8 cellular contexts compared by ENCODE assay signal in the genomic region with DNA sequence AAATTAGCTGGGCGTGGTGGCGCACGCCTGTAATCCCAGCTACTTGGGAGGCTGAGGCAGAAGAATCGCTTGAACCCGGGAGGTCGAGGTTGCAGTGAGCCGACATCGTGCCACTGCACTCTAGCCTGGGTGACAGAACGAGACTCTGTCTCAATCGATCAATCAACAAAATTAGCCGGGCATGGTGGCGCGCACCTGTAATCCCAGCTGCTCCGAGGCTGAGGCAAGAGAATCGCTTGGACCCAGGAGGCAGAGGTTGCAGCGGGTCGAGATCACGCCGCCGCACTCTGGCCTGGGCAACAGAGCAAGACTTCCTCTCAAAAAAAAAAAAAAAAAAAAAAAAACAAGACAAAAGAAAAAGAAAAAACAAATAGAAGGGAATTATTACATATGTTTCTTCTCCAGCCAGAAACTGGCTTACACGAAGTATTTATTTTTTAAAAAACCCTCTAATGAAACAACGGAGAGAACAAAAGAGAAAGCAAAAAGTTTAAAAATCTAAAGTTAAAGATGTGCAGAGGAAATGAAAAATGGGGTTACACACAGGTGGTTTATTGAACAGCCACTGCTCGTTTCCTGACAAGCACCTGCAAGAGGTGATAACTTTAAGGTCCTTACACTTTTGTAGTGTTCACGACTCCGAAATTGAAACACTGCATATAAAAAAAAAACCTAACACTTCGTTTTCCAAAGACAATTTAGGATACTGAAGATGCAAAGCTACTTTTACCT. TPM values are rescaled to one million over a fixed set of nuclear protein-coding genes. Genes with fewer than 3 reads are reported as not detected.
DNase-seq lines count a peak whose midpoint lies in the region; ATAC-seq lines count a peak whose summit lies in the region.

No MANE protein-coding gene starts in this region.

- H3K4me3 ChIP-seq in iPS-11a (ENCODE audit: low read depth, low read length), result peak overlapping the region; percentile 72

- ATAC-seq in activated CD8-positive, alpha-beta memory T cell treated with anti-CD3 and anti-CD28 coated beads, Interleukin-2, amount 10 ng/mL, durations not matched to agents 7 days and 5 days, result no peak
- no peak for ATAC-seq in activated T-cell treated with anti-CD3 and anti-CD28 coated beads, Interleukin-2, amount 50 U/mL, for 72 hours (replicated peaks in 1 of 2)
- ATAC-seq in stimulated activated naive CD8-positive, alpha-beta T cell treated with anti-CD3 and anti-CD28 coated beads, Interleukin-15, Interleukin-2, amounts not matched to agents 100 U/mL and 50 U/mL, for 24 hours, result no peak
- ATAC-seq in GM18868 (IDR thresholded peaks at IDR 0.05; ENCODE audit: unreplicated experiment), result no peak

- DNase-seq in activated CD8-positive, alpha-beta memory T cell treated with anti-CD3 and anti-CD28 coated beads, Interleukin-2, amount 10 ng/mL, durations not matched to agents 7 days and 5 days, result peak; percentile 66
- DNase-seq in activated CD8-positive, alpha-beta memory T cell treated with anti-CD3 and anti-CD28 coated beads for 24 hours, result no peak
- DNase-seq in activated T-cell treated with anti-CD3 and anti-CD28 coated beads, Interleukin-2, amount 50 U/mL, for 72 hours, result peak; percentile 28 to 33
- peak; percentile 44 for DNase-seq in stimulated activated naive CD8-positive, alpha-beta T cell treated with anti-CD3 and anti-CD28 coated beads, Interleukin-15, Interleukin-2, amounts not matched to agents 100 U/mL and 50 U/mL, for 24 hours
- DNase-seq in DMS53 treated with DMSO at 0.1 percent for 48 hours (lab: John Stamatoyannopoulos, UW; ENCODE audit: unreplicated experiment) (no peak), NCI-H69 (lab: John Stamatoyannopoulos, UW) (no peak)

- H3K27ac Mint-ChIP-seq in activated CD8-positive, alpha-beta memory T cell treated with anti-CD3 and anti-CD28 coated beads, Interleukin-2, amount 10 ng/mL, durations not matched to agents 7 days and 5 days, result peak overlapping the region; percentile 92
- H3K27ac Mint-ChIP-seq in activated T-cell treated with anti-CD3 and anti-CD28 coated beads, Interleukin-2, amount 50 U/mL, for 72 hours, result peak overlapping the region; percentile 97

- peaks cover 29% of the 10 kb centered on the region for H3K36me3 Mint-ChIP-seq in activated CD8-positive, alpha-beta memory T cell treated with anti-CD3 and anti-CD28 coated beads, Interleukin-2, amount 10 ng/mL, durations not matched to agents 7 days and 5 days
- H3K36me3 Mint-ChIP-seq in activated T-cell treated with anti-CD3 and anti-CD28 coated beads, Interleukin-2, amount 50 U/mL, for 72 hours (ENCODE audit: insufficient read depth in 2 of 2), result peaks cover 6 to 15% of the 10 kb centered on the region in 2 donors

- H3K27me3 Mint-ChIP-seq in activated CD8-positive, alpha-beta memory T cell treated with anti-CD3 and anti-CD28 coated beads, Interleukin-2, amount 10 ng/mL, durations not matched to agents 7 days and 5 days, result no peaks in the 10 kb centered on the region
- H3K27me3 Mint-ChIP-seq in activated T-cell treated with anti-CD3 and anti-CD28 coated beads, Interleukin-2, amount 50 U/mL, for 72 hours (ENCODE audit: low read depth), result no peaks in the 10 kb centered on the region

- H3K4me3 Mint-ChIP-seq in activated CD8-positive, alpha-beta memory T cell treated with anti-CD3 and anti-CD28 coated beads, Interleukin-2, amount 10 ng/mL, durations not matched to agents 7 days and 5 days, result peak overlapping the region; percentile 79
- peak overlapping the region; percentile 80 to 96 for H3K4me3 Mint-ChIP-seq in activated T-cell treated with anti-CD3 and anti-CD28 coated beads, Interleukin-2, amount 50 U/mL, for 72 hours

- H3K9me3 Mint-ChIP-seq in activated CD8-positive, alpha-beta memory T cell treated with anti-CD3 and anti-CD28 coated beads, Interleukin-2, amount 10 ng/mL, durations not matched to agents 7 days and 5 days (ENCODE audit: low read depth), result no peaks in the 10 kb centered on the region
- no peaks in the 10 kb centered on the region for H3K9me3 Mint-ChIP-seq in activated T-cell treated with anti-CD3 and anti-CD28 coated beads, Interleukin-2, amount 50 U/mL, for 72 hours

- H3K4me1 Mint-ChIP-seq in activated CD8-positive, alpha-beta memory T cell treated with anti-CD3 and anti-CD28 coated beads, Interleukin-2, amount 10 ng/mL, durations not matched to agents 7 days and 5 days, result peaks cover 50% of the 10 kb centered on the region
- H3K4me1 Mint-ChIP-seq in activated T-cell treated with anti-CD3 and anti-CD28 coated beads, Interleukin-2, amount 50 U/mL, for 72 hours (ENCODE audit: low read depth), result peaks cover 59% of the 10 kb centered on the region

- CTCF ChIA-PET in activated CD8-positive, alpha-beta memory T cell treated with anti-CD3 and anti-CD28 coated beads, Interleukin-2, amount 10 ng/mL, durations not matched to agents 7 days and 5 days (lab: Charles Lee), result interaction anchor here (1.4 to 2.3 kb wide), 3 partner anchors 10 to 234 kb away, joined by 3 to 8 read pairs (median 5); no protein-coding TSS in a partner anchor

RNA-seq across cellular contexts. Expression of gene SYNRG, which starts 1.4 kb away (rescaled TPM):
- total RNA-seq in activated CD8-positive, alpha-beta memory T cell treated with anti-CD3 and anti-CD28 coated beads, Interleukin-2, amount 10 ng/mL, durations not matched to agents 7 days and 5 days, result 100 to 1,000 TPM in 1 of 2 experiments, 10 to 100 TPM in 1; 90.8 to 122 TPM
- 10 to 100 TPM; 63.2 to 69.5 TPM for total RNA-seq in activated T-cell treated with anti-CD3 and anti-CD28 coated beads, Interleukin-2, amount 50 U/mL, for 72 hours

RNA-seq across cellular contexts. Expression of gene DDX52, which starts 35.4 kb away (rescaled TPM):
- total RNA-seq in activated CD8-positive, alpha-beta memory T cell treated with anti-CD3 and anti-CD28 coated beads, Interleukin-2, amount 10 ng/mL, durations not matched to agents 7 days and 5 days, result 10 to 100 TPM; 27.7 to 35.9 TPM
- total RNA-seq in activated T-cell treated with anti-CD3 and anti-CD28 coated beads, Interleukin-2, amount 50 U/mL, for 72 hours, result 10 to 100 TPM; 29.1 to 33.5 TPM

Comparison
In these comparisons a context has a peak if more than half of its experiments do, and no peak if none do; other contexts are left out.
1. DNase-seq: peak in activated CD8-positive, alpha-beta memory T cell treated with anti-CD3 and anti-CD28 coated beads, Interleukin-2, amount 10 ng/mL, durations not matched to agents 7 days and 5 days (single experiment), activated T-cell treated with anti-CD3 and anti-CD28 coated beads, Interleukin-2, amount 50 U/mL, for 72 hours (2 of 2) and stimulated activated naive CD8-positive, alpha-beta T cell treated with anti-CD3 and anti-CD28 coated beads, Interleukin-15, Interleukin-2, amounts not matched to agents 100 U/mL and 50 U/mL, for 24 hours (single experiment); none in activated CD8-positive, alpha-beta memory T cell treated with anti-CD3 and anti-CD28 coated beads for 24 hours (single experiment), DMS53 treated with DMSO at 0.1 percent for 48 hours (single experiment) and NCI-H69 (single experiment).